Comparison of ENCODE assay signal across 1 cellular context in genomic region chr17:67615011-67615561, GRCh38.
TF ChIP-seq lines count a peak whose summit lies in the region.

No MANE protein-coding gene starts in this region.

TF ChIP-seq in A549, 52 proteins besides CTCF, POLR2A, EP300 and RAD21 (continued from another document):
- TF ChIP-seq, protein P1, sequence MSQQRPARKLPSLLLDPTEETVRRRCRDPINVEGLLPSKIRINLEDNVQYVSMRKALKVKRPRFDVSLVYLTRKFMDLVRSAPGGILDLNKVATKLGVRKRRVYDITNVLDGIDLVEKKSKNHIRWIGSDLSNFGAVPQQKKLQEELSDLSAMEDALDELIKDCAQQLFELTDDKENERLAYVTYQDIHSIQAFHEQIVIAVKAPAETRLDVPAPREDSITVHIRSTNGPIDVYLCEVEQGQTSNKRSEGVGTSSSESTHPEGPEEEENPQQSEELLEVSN (IDR thresholded peaks at IDR 0.05; ENCODE audit: borderline replicate concordance, low read depth): no peak
- TF ChIP-seq HOXA7 (CRISPR knock-in tag; IDR thresholded peaks at IDR 0.05) (no peak), MYC (IDR thresholded peaks at IDR 0.05; ENCODE audit: borderline replicate concordance, low read length) (no peak), GATA3 (IDR thresholded peaks at IDR 0.05; ENCODE audit: borderline replicate concordance) (no peak), CBX8 (IDR thresholded peaks at IDR 0.05) (no peak), HMGXB4 (CRISPR knock-in tag; IDR thresholded peaks at IDR 0.05; ENCODE audit: borderline replicate concordance) (no peak), CHD4 (IDR thresholded peaks at IDR 0.05; ENCODE audit: borderline replicate concordance) (no peak), RNF2 (IDR thresholded peaks at IDR 0.05; ENCODE audit: borderline replicate concordance, low read depth) (no peak), CBX2 (IDR thresholded peaks at IDR 0.05; ENCODE audit: borderline replicate concordance, low read depth) (no peak), HOXB5 (CRISPR knock-in tag; IDR thresholded peaks at IDR 0.05) (no peak), FOXS1 (CRISPR knock-in tag; IDR thresholded peaks at IDR 0.05) (no peak)
- TF ChIP-seq, protein P2, sequence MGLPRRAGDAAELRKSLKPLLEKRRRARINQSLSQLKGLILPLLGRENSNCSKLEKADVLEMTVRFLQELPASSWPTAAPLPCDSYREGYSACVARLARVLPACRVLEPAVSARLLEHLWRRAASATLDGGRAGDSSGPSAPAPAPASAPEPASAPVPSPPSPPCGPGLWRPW (IDR thresholded peaks at IDR 0.05): no peak
